1 cellular context compared by ENCODE assay signal in the genomic region with DNA sequence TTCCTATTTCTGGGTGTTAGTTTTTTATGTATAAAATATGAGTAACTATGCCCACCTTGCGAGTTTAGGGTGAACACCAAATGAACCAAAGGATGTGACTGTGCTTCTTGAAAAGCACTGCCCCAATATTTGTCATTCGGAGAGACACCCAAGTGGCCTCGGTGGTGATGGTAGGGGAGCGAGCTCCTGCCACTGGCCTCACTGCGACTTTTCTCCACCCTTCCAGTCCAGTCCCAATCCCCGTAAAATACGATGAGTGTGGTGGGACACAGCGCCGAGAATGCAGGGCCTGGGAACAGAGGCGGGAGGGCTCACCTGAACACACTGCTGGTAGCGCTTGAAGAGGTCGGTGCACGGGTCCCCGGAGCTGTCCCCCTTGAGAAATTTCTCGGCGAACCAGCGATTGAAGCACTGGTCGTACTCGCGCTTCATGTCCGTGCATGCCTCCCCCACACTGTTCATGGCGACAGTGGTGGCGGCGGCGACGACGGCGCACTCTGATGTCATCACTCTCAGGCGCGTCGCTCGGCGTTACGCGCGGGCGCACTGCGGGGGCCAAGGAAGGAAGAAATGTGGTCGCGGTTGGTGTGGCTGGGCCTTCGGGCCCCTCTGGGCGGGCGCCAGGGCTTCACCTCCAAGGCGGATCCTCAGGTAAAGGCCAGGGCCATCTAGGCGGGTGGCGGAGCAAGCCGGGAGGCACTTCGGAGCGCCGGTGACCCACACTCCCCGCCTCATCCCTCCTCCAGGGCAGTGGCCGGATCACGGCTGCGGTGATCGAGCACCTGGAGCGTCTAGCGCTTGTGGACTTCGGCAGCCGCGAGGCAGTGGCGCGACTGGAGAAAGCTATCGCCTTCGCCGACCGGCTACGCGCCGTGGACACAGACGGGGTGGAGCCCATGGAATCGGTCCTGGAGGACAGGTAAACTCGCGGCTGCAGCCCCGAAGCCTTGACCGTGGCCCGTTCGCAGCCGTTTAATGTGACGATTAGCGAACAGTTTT.
A peak's percentile ranks its signal among the peaks of the same experiment; 100 is the strongest.
TF ChIP-seq lines count a peak whose summit lies in the region.

GATC (plus strand) TSS at position 534 of the 999 bp plus-strand sequence; CDS start at position 571, 37 bp downstream.
TRIAP1 (minus strand) TSS at position 474 of the 999 bp plus-strand sequence; CDS start at position 462, 12 bp downstream.

TF ChIP-seq in IMR-90, 13 proteins besides CTCF, POLR2A, EP300 and RAD21:
- TF ChIP-seq SMC3 (IDR thresholded peaks at IDR 0.05; ENCODE audit: low read depth, low read length), result no peak
- no peak for TF ChIP-seq RFX5 (IDR thresholded peaks at IDR 0.05; ENCODE audit: low read depth, low read length)
- TF ChIP-seq MAZ (IDR thresholded peaks at IDR 0.05; ENCODE audit: borderline replicate concordance, low read depth, low read length), result peak; percentile 94; the same call in 1 of the 2 replicates
- TF ChIP-seq MXI1 (IDR thresholded peaks at IDR 0.05; ENCODE audit: borderline replicate concordance, low read depth, low read length), result peak; percentile 96
- TF ChIP-seq, protein P1, sequence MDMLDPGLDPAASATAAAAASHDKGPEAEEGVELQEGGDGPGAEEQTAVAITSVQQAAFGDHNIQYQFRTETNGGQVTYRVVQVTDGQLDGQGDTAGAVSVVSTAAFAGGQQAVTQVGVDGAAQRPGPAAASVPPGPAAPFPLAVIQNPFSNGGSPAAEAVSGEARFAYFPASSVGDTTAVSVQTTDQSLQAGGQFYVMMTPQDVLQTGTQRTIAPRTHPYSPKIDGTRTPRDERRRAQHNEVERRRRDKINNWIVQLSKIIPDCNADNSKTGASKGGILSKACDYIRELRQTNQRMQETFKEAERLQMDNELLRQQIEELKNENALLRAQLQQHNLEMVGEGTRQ (IDR thresholded peaks at IDR 0.05; ENCODE audit: low read depth, low read length), result 0 out of 2 replicates have a peak, but pooled peaks have one; percentile 2
- TF ChIP-seq CEBPB (IDR thresholded peaks at IDR 0.05; ENCODE audit: low read depth, low read length), result peak; percentile 28; the same call in 1 of the 2 replicates
- no peak for TF ChIP-seq MAFK (IDR thresholded peaks at IDR 0.05; ENCODE audit: low read depth, low read length)
- TF ChIP-seq, protein P2, sequence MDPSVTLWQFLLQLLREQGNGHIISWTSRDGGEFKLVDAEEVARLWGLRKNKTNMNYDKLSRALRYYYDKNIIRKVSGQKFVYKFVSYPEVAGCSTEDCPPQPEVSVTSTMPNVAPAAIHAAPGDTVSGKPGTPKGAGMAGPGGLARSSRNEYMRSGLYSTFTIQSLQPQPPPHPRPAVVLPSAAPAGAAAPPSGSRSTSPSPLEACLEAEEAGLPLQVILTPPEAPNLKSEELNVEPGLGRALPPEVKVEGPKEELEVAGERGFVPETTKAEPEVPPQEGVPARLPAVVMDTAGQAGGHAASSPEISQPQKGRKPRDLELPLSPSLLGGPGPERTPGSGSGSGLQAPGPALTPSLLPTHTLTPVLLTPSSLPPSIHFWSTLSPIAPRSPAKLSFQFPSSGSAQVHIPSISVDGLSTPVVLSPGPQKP (IDR thresholded peaks at IDR 0.05; ENCODE audit: borderline replicate concordance, low read depth, low read length), result no peak
- TF ChIP-seq CHD1 (IDR thresholded peaks at IDR 0.05; ENCODE audit: low read depth, low read length), result no peak
- no peak for TF ChIP-seq RCOR1 (IDR thresholded peaks at IDR 0.05; ENCODE audit: insufficient replicate concordance, low read length)
- no peak for TF ChIP-seq BHLHE40 (IDR thresholded peaks at IDR 0.05; ENCODE audit: low read depth, low read length)
- no peak; the same call in 1 of the 2 replicates for TF ChIP-seq NFE2L2 (IDR thresholded peaks at IDR 0.05; ENCODE audit: low read depth, low read length)
- 0 out of 2 replicates have a peak, but pooled peaks have one; percentile 20 for TF ChIP-seq FOS (IDR thresholded peaks at IDR 0.05; ENCODE audit: low read depth, low read length)
